In the genomic region with DNA sequence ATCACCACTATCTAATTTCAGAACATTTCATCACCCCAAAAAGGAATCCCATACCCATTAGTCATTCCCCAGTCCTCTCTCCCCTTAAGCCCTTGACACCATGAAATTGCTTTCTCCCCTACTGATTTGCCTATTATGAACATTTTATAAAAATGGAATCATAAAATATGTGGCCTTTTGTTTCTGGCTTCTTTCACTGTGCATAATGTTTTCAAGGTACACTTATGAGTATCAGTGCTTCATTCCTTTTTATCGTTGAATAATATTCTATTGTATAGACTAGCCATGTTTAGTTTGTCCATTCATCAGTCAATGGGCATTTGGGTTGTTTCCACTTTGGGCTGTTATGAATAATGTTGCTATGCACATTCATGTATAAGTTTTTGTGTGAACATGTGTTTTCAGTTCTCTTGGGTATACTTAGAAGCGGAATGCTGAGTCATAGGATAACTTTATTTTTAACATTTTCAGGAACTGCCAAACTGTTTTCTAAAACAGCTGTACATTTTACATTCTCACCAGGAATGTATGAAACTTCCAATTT, we compare ENCODE assay signal across 10 cellular contexts. TPM values are rescaled to one million over a fixed set of nuclear protein-coding genes. Genes with fewer than 3 reads are reported as not detected.
DNase-seq lines count a peak whose midpoint lies in the region; ATAC-seq and TF ChIP-seq lines count a peak whose summit lies in the region.
"Had no signal": no experiment of that assay in that cellular context is flagged by ENCODE, and none has a peak within 500 bp of the region (broad histone marks: within the 10 kb centered on the region; RNA-seq: fewer than 3 reads in every experiment).

No MANE protein-coding gene starts in this region.

- peaks cover 7 to 16% of the 10 kb centered on the region in 2 donors for H3K4me1 ChIP-seq in ascending aorta
- no peaks in the 10 kb centered on the region for H3K4me1 ChIP-seq in testis
- H3K4me1 ChIP-seq in BE2C, result 0 out of 2 replicates have a peak, but pooled peaks cover under 1% of the 10 kb centered on the region

- H3K4me3 ChIP-seq in ascending aorta (no peak overlapping the region), testis (no peak overlapping the region), BE2C (ENCODE audit: low read depth, low read length) (no peak overlapping the region)
- H3K4me3 ChIP-seq: body of pancreas had no signal

- no peak for TF ChIP-seq POLR2A in testis (IDR thresholded peaks at IDR 0.05)

- TF ChIP-seq CTCF in ascending aorta (IDR thresholded peaks at IDR 0.05), result no peak
- TF ChIP-seq CTCF in testis (IDR thresholded peaks at IDR 0.05), result no peak
- no peak for TF ChIP-seq CTCF in BE2C (IDR thresholded peaks at IDR 0.05; ENCODE audit: low read depth, low read length)

- no peak for ATAC-seq in HG02885 (IDR thresholded peaks at IDR 0.05; ENCODE audit: poor library complexity, unreplicated experiment)
- ATAC-seq: body of pancreas had no signal

- peak; percentile 93 for DNase-seq in EH (ENCODE audit: low read depth)
- DNase-seq in HPDE6-E6E7 (ENCODE audit: extremely low spot score), result peak; percentile 26
- DNase-seq in ascending aorta (ENCODE audit: low spot score in 2 of 2), result peak in 1 of 2 donors; percentile 8
- DNase-seq in myocyte (ENCODE audit: low read depth), result peak; percentile 71
- no peak for DNase-seq in testis
- no peak for DNase-seq in BE2C
- DNase-seq in DMS153 treated with DMSO at 0.1 percent for 48 hours (lab: John Stamatoyannopoulos, UW; ENCODE audit: unreplicated experiment), result no peak
- DNase-seq: body of pancreas; stimulated activated CD4-positive, alpha-beta T cell treated with anti-CD3 and anti-CD28 coated beads, Interleukin-2, amount 100 ng/mL, for 48 hours had no signal

- H3K27me3 ChIP-seq in ascending aorta, result no peaks in the 10 kb centered on the region
- no peaks in the 10 kb centered on the region for H3K27me3 ChIP-seq in testis
- no peaks in the 10 kb centered on the region for H3K27me3 ChIP-seq in BE2C
- H3K27me3 ChIP-seq: body of pancreas had no signal

- 57 to 65% methylated on average over 2 of the region's 2 CpGs for WGBS in testis, 2 donors

- H3K27ac ChIP-seq in ascending aorta (peak overlapping the region; percentile 7 to 46), testis (no peak overlapping the region)
- H3K27ac ChIP-seq: body of pancreas had no signal

- H3K9me3 ChIP-seq in ascending aorta (no peaks in the 10 kb centered on the region), testis (no peaks in the 10 kb centered on the region), BE2C (no peaks in the 10 kb centered on the region)
- H3K9me3 ChIP-seq: body of pancreas had no signal

- intact Hi-C loops in ascending aorta (cut with DNase I), result loop anchor here (2.0 kb wide), 1 partner anchor 21 kb away; no protein-coding TSS in a partner anchor
- intact Hi-C loops in testis (cut with DNase I; ENCODE audit: low total_unique reads), result loop anchor here (5.0 kb wide), 1 partner anchor 151 kb away; no protein-coding TSS in a partner anchor

- H3K36me3 ChIP-seq in ascending aorta (no peaks in the 10 kb centered on the region), testis (ENCODE audit: low read depth, missing control alignments) (no peaks in the 10 kb centered on the region), BE2C (no peaks in the 10 kb centered on the region)

RNA-seq across cellular contexts. Expression of a gene that starts 40.4 kb away (rescaled TPM):
- total RNA-seq in ascending aorta, result 23.5 TPM
- total RNA-seq in myocyte, result 0.52 and 1.8 TPM in 2 replicates
- polyA plus RNA-seq in myocyte (2012), result 14.8 TPM
- total RNA-seq in testis, result 1 to 10 TPM; 2.2 to 4.4 TPM
- polyA plus RNA-seq in testis (ENCODE audit: insufficient read depth, low read depth, low replicate concordance), result 1.9 TPM
- polyA plus RNA-seq in BE2C (2012; ENCODE audit: insufficient read depth, insufficient read length, low read depth), result 1.6 TPM

RNA-seq across cellular contexts. Expression of a gene that starts 43.9 kb away (rescaled TPM):
- 34.9 TPM for total RNA-seq in ascending aorta
- total RNA-seq in myocyte, result 2.4 and 2.8 TPM in 2 replicates
- 4.4 TPM for polyA plus RNA-seq in myocyte (2012)
- 10 to 100 TPM; 95.7 to 98.7 TPM for total RNA-seq in testis
- polyA plus RNA-seq in testis (ENCODE audit: insufficient read depth, low read depth, low replicate concordance), result 33.8 TPM
- 4.3 TPM for polyA plus RNA-seq in BE2C (2012; ENCODE audit: insufficient read depth, insufficient read length, low read depth)

Comparison
In these comparisons a context has a peak if more than half of its experiments do, and no peak if none do; other contexts are left out.
1. DNase-seq: peak in EH (single experiment), HPDE6-E6E7 (single experiment) and myocyte (single experiment); none in testis (single experiment), BE2C (single experiment) and DMS153 treated with DMSO at 0.1 percent for 48 hours (single experiment).
2. H3K27ac ChIP-seq: peak in ascending aorta (2 of 2); none in testis (0 of 2).